In the genomic region with DNA sequence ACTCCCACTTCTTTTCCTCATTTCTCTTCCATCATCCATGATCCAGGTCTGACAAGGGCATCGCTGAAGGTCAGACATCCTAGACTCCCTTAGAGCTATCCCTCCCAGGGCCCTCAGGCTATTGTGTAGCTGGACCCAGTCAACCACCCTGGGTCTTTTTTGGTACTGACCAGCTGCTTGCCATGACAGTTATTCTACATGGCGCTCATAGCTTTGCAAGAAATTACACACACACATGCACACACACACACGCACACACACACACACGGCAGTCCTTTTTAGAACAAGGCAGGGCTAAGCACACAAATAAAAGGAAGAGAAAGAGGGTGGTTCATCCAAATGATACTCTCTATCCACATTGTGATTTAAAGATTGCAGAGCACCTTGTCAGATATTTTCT, we compare ENCODE assay signal across 21 cellular contexts. TPM values are rescaled to one million over a fixed set of nuclear protein-coding genes. Genes with fewer than 3 reads are reported as not detected.
"Had no signal": no experiment of that assay in that cellular context is flagged by ENCODE, and none has a peak within 500 bp of the region (broad histone marks: within the 10 kb centered on the region; RNA-seq: fewer than 3 reads in every experiment).

No MANE protein-coding gene starts in this region.

- ATAC-seq: activated CD4-positive, CD25-positive, alpha-beta regulatory T cell treated with anti-CD3 and anti-CD28 coated beads, Interleukin-2, amount 50 U/mL, for 24 hours; naive thymus-derived CD8-positive, alpha-beta T cell; T-cell had no signal

- H3K27me3 Mint-ChIP-seq: activated naive CD8-positive, alpha-beta T cell treated with anti-CD3 and anti-CD28 coated beads for 36 hours; naive thymus-derived CD8-positive, alpha-beta T cell; T-cell had no signal

- H3K27ac ChIP-seq: epithelial cell of prostate, heart left ventricle, prostate gland, right lobe of liver, spleen, stomach, testis, upper lobe of left lung had no signal

- H3K36me3 ChIP-seq: heart left ventricle, prostate gland, right lobe of liver, spleen, stomach, upper lobe of left lung had no signal

- H3K27me3 ChIP-seq: heart left ventricle, right lobe of liver, spleen, stomach, testis, upper lobe of left lung had no signal

- DNase-seq: activated CD4-positive, alpha-beta T cell treated with anti-CD3 and anti-CD28 coated beads, Interleukin-2, amount 50 U/mL, for 1 hour; activated CD8-positive, alpha-beta memory T cell treated with anti-CD3 and anti-CD28 coated beads for 24 hours; activated naive CD8-positive, alpha-beta T cell treated with anti-CD3 and anti-CD28 coated beads for 36 hours; naive thymus-derived CD8-positive, alpha-beta T cell; occipital lobe; spleen; stomach; T-cell; T-helper 9 cell; testis had no signal

- H3K4me1 ChIP-seq: prostate gland, right lobe of liver, spleen, testis had no signal

- H3K27ac Mint-ChIP-seq: activated naive CD8-positive, alpha-beta T cell treated with anti-CD3 and anti-CD28 coated beads for 36 hours; activated T-helper 1 cell treated with anti-CD3 and anti-CD28 coated beads, Interleukin-12 subunit alpha, Interleukin-12 subunit beta, Interleukin-2, Interleukin-4 antibody, amounts not matched to agents 30 ng/mL and 10 ng/mL and 1 ng/mL, durations not matched to agents 14 hours and 24 hours and 36 hours; naive thymus-derived CD8-positive, alpha-beta T cell; T-cell had no signal

- H3K9me3 Mint-ChIP-seq: activated naive CD8-positive, alpha-beta T cell treated with anti-CD3 and anti-CD28 coated beads for 36 hours; activated T-helper 1 cell treated with anti-CD3 and anti-CD28 coated beads, Interleukin-12 subunit alpha, Interleukin-12 subunit beta, Interleukin-2, Interleukin-4 antibody, amounts not matched to agents 30 ng/mL and 10 ng/mL and 1 ng/mL, durations not matched to agents 14 hours and 24 hours and 36 hours; naive thymus-derived CD8-positive, alpha-beta T cell; T-cell had no signal

- H3K4me3 Mint-ChIP-seq: activated naive CD8-positive, alpha-beta T cell treated with anti-CD3 and anti-CD28 coated beads for 36 hours; activated T-helper 1 cell treated with anti-CD3 and anti-CD28 coated beads, Interleukin-12 subunit alpha, Interleukin-12 subunit beta, Interleukin-2, Interleukin-4 antibody, amounts not matched to agents 30 ng/mL and 10 ng/mL and 1 ng/mL, durations not matched to agents 14 hours and 24 hours and 36 hours; naive thymus-derived CD8-positive, alpha-beta T cell; T-cell had no signal

- H3K9me3 ChIP-seq: heart left ventricle, prostate gland, right lobe of liver, spleen, stomach, testis, upper lobe of left lung had no signal

- H3K36me3 Mint-ChIP-seq: activated naive CD8-positive, alpha-beta T cell treated with anti-CD3 and anti-CD28 coated beads for 36 hours; naive thymus-derived CD8-positive, alpha-beta T cell; T-cell had no signal

- H3K4me1 Mint-ChIP-seq: activated naive CD8-positive, alpha-beta T cell treated with anti-CD3 and anti-CD28 coated beads for 36 hours; naive thymus-derived CD8-positive, alpha-beta T cell; T-cell had no signal

- H3K4me3 ChIP-seq: heart left ventricle, prostate gland, right lobe of liver, spleen, stomach, testis, upper lobe of left lung had no signal

RNA-seq across cellular contexts. Expression of gene SIAH3, which starts 18.3 kb away (rescaled TPM):
- total RNA-seq: dermis microvascular lymphatic vessel endothelial cell, fibroblast of lung, left cardiac atrium, lung microvascular endothelial cell, right lobe of liver had no signal
- polyA plus RNA-seq: fibroblast of lung, heart left ventricle, stomach had no signal
